ENCODE assay signal across 1 cellular context in genomic region chrX:153609917-153610833, GRCh38.
TF ChIP-seq lines count a peak whose summit lies in the region.

No MANE protein-coding gene starts in this region.

TF ChIP-seq in IMR-90, 13 proteins besides CTCF, POLR2A, EP300 and RAD21 (continued from another document):
- TF ChIP-seq MAFK (IDR thresholded peaks at IDR 0.05; ENCODE audit: low read depth, low read length) (no peak), MAZ (IDR thresholded peaks at IDR 0.05; ENCODE audit: borderline replicate concordance, low read depth, low read length) (peak; percentile 63; the same call in 1 of the 2 replicates), BHLHE40 (IDR thresholded peaks at IDR 0.05; ENCODE audit: low read depth, low read length) (peak; percentile 52; the same call in 1 of the 2 replicates), RFX5 (IDR thresholded peaks at IDR 0.05; ENCODE audit: low read depth, low read length) (no peak), CEBPB (IDR thresholded peaks at IDR 0.05; ENCODE audit: low read depth, low read length) (no peak), MXI1 (IDR thresholded peaks at IDR 0.05; ENCODE audit: borderline replicate concordance, low read depth, low read length) (peak; percentile 55; the same call in 1 of the 2 replicates), SMC3 (IDR thresholded peaks at IDR 0.05; ENCODE audit: low read depth, low read length) (peak; percentile 42; the same call in 1 of the 2 replicates)
- TF ChIP-seq, protein P1, sequence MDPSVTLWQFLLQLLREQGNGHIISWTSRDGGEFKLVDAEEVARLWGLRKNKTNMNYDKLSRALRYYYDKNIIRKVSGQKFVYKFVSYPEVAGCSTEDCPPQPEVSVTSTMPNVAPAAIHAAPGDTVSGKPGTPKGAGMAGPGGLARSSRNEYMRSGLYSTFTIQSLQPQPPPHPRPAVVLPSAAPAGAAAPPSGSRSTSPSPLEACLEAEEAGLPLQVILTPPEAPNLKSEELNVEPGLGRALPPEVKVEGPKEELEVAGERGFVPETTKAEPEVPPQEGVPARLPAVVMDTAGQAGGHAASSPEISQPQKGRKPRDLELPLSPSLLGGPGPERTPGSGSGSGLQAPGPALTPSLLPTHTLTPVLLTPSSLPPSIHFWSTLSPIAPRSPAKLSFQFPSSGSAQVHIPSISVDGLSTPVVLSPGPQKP (IDR thresholded peaks at IDR 0.05; ENCODE audit: borderline replicate concordance, low read depth, low read length) = no peak
TF ChIP-seq in IMR-90: peak in this region for 4.
